Comparison of ENCODE assay signal across 8 cellular contexts in genomic region chr4:159010563-159011260, GRCh38.
DNase-seq lines count a peak whose midpoint lies in the region; ATAC-seq and TF ChIP-seq lines count a peak whose summit lies in the region.

No MANE protein-coding gene starts in this region.

- no peaks in the 10 kb centered on the region for H3K27me3 ChIP-seq in BE2C

- no peak overlapping the region for H3K4me3 ChIP-seq in BE2C (ENCODE audit: low read depth, low read length)

- H3K9me3 ChIP-seq in BE2C: no peaks in the 10 kb centered on the region

- no peaks in the 10 kb centered on the region for H3K4me1 ChIP-seq in BE2C

- no peak for TF ChIP-seq CTCF in BE2C (IDR thresholded peaks at IDR 0.05; ENCODE audit: low read depth, low read length)

- no peaks in the 10 kb centered on the region for H3K36me3 ChIP-seq in BE2C

- DNase-seq in Daoy (ENCODE audit: low read depth) (peak; percentile 11), NCI-H345 (lab: John Stamatoyannopoulos, UW) (peak; percentile 72), fibroblast of peridontal ligament (ENCODE audit: extremely low read depth) (peak; percentile 92), pons (ENCODE audit: low spot score) (peak; percentile 78), BE2C (no peak)
- DNase-seq in activated T-cell treated with anti-CD3 and anti-CD28 coated beads, Interleukin-2, amount 50 U/mL, for 1 hour: no peak

- ATAC-seq in GM21723 (IDR thresholded peaks at IDR 0.05; ENCODE audit: unreplicated experiment): no peak
- no peak for ATAC-seq in HG02571 (IDR thresholded peaks at IDR 0.05; ENCODE audit: unreplicated experiment)

Comparison
In these comparisons a context has a peak if more than half of its experiments do, and no peak if none do; other contexts are left out.
1. DNase-seq: peak in Daoy (single experiment), NCI-H345 (single experiment), fibroblast of peridontal ligament (single experiment) and pons (single experiment); none in activated T-cell treated with anti-CD3 and anti-CD28 coated beads, Interleukin-2, amount 50 U/mL, for 1 hour (single experiment) and BE2C (single experiment).